In the genomic region with DNA sequence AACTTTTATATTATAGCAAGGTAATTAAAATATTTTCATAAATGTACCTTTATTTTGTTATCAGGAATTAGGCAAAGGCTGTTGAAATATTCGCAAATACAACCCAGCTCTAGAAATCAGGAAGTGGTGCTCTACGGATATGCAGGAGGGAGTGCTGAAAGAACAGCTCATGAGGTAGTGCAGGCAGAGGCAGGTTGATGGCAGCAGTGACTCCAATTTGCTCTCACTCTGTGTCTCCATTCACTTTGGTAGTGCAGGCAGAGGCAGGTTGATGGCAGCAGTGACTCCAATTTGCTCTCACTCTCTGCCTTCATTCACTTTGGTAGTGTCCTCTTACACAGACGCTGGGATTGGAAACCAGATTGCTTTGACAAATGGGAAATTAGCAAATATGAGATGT, we compare ENCODE assay signal across 17 cellular contexts.
DNase-seq lines count a peak whose midpoint lies in the region; ATAC-seq and TF ChIP-seq lines count a peak whose summit lies in the region.
"Had no signal": no experiment of that assay in that cellular context is flagged by ENCODE, and none has a peak within 500 bp of the region (broad histone marks: within the 10 kb centered on the region; RNA-seq: fewer than 3 reads in every experiment).

No MANE protein-coding gene starts in this region.

- peaks cover 12% of the 10 kb centered on the region for H3K9me3 Mint-ChIP-seq in stimulated activated effector memory CD8-positive, alpha-beta T cell treated with anti-CD3 and anti-CD28 coated beads, Interleukin-12 subunit alpha, Interleukin-12 subunit beta, amount 100 ng/mL, for 72 hours

- H3K27ac Mint-ChIP-seq in stimulated activated effector memory CD8-positive, alpha-beta T cell treated with anti-CD3 and anti-CD28 coated beads, Interleukin-12 subunit alpha, Interleukin-12 subunit beta, amount 100 ng/mL, for 72 hours: no peak overlapping the region
- H3K27ac Mint-ChIP-seq: activated naive CD4-positive, alpha-beta T cell treated with anti-CD3 and anti-CD28 coated beads, Interleukin-2, amount 50 U/mL, for 72 hours had no signal

- H3K4me3 ChIP-seq in BE2C (ENCODE audit: low read depth, low read length) (no peak overlapping the region), epithelial cell of proximal tubule (ENCODE audit: low read depth, low read length) (no peak overlapping the region), esophagus squamous epithelium (no peak overlapping the region)
- H3K4me3 ChIP-seq: BLaER1, cardiac muscle cell, K562, prostate gland, transverse colon had no signal

- no peak for ATAC-seq in stimulated activated effector memory CD8-positive, alpha-beta T cell treated with anti-CD3 and anti-CD28 coated beads, Interleukin-12 subunit alpha, Interleukin-12 subunit beta, amount 100 ng/mL, for 72 hours
- no peak for ATAC-seq in HG02759 (IDR thresholded peaks at IDR 0.05; ENCODE audit: unreplicated experiment)
- ATAC-seq: activated naive CD4-positive, alpha-beta T cell treated with anti-CD3 and anti-CD28 coated beads, Interleukin-2, amount 50 U/mL, for 72 hours; K562 had no signal

- no peak overlapping the region for H3K27ac ChIP-seq in esophagus squamous epithelium
- H3K27ac ChIP-seq: BLaER1, cardiac muscle cell, prostate gland, transverse colon had no signal

- H3K36me3 ChIP-seq in BE2C (no peaks in the 10 kb centered on the region), esophagus squamous epithelium (no peaks in the 10 kb centered on the region)
- H3K36me3 ChIP-seq: BLaER1, cardiac muscle cell, prostate gland, transverse colon had no signal

- H3K4me3 Mint-ChIP-seq in stimulated activated effector memory CD8-positive, alpha-beta T cell treated with anti-CD3 and anti-CD28 coated beads, Interleukin-12 subunit alpha, Interleukin-12 subunit beta, amount 100 ng/mL, for 72 hours: no peak overlapping the region

- H3K4me1 ChIP-seq in BE2C: no peaks in the 10 kb centered on the region
- H3K4me1 ChIP-seq in esophagus squamous epithelium: no peaks in the 10 kb centered on the region
- H3K4me1 ChIP-seq: BLaER1, prostate gland, transverse colon had no signal

- H3K27me3 ChIP-seq in BE2C: no peaks in the 10 kb centered on the region
- no peaks in the 10 kb centered on the region for H3K27me3 ChIP-seq in esophagus squamous epithelium
- H3K27me3 ChIP-seq: BLaER1, cardiac muscle cell, transverse colon had no signal

- H3K9me3 ChIP-seq in BE2C (no peaks in the 10 kb centered on the region), esophagus squamous epithelium (no peaks in the 10 kb centered on the region)
- H3K9me3 ChIP-seq: prostate gland, transverse colon had no signal

- no peak for TF ChIP-seq POLR2A in esophagus squamous epithelium (IDR thresholded peaks at IDR 0.05)

- no peaks in the 10 kb centered on the region for H3K36me3 Mint-ChIP-seq in stimulated activated effector memory CD8-positive, alpha-beta T cell treated with anti-CD3 and anti-CD28 coated beads, Interleukin-12 subunit alpha, Interleukin-12 subunit beta, amount 100 ng/mL, for 72 hours

- H3K4me1 Mint-ChIP-seq in stimulated activated effector memory CD8-positive, alpha-beta T cell treated with anti-CD3 and anti-CD28 coated beads, Interleukin-12 subunit alpha, Interleukin-12 subunit beta, amount 100 ng/mL, for 72 hours: no peaks in the 10 kb centered on the region

- DNase-seq in BE2C (no peak), HT1080 (ENCODE audit: low read depth) (peak; percentile 11), NCI-H69 (lab: John Stamatoyannopoulos, UW) (peak; percentile 54), epithelial cell of proximal tubule (ENCODE audit: low read depth) (no peak), esophagus squamous epithelium (lab: John Stamatoyannopoulos, UW) (no peak)
- DNase-seq in stimulated activated effector memory CD8-positive, alpha-beta T cell treated with anti-CD3 and anti-CD28 coated beads, Interleukin-12 subunit alpha, Interleukin-12 subunit beta, amount 100 ng/mL, for 72 hours (ENCODE audit: low spot score in 2 of 2): no peak
- DNase-seq in stimulated activated CD4-positive, alpha-beta T cell treated with anti-CD3 and anti-CD28 coated beads, Interleukin-4, amount 100 ng/mL, for 24 hours: no peak
- DNase-seq: NCI-H2171; stimulated activated CD4-positive, alpha-beta T cell treated with anti-CD3 and anti-CD28 coated beads, Interleukin-15, amount 100 ng/mL, for 24 hours; T-helper 1 cell; transverse colon had no signal

- intact Hi-C loops in esophagus squamous epithelium (cut with DNase I): no loop called here

- peak; percentile 23; the same call in 1 of the 2 replicates for TF ChIP-seq CTCF in BE2C (IDR thresholded peaks at IDR 0.05; ENCODE audit: low read depth, low read length)
- TF ChIP-seq CTCF in epithelial cell of proximal tubule (conservative IDR thresholded peaks at IDR 0.05; ENCODE audit: low read depth, low read length): peak; percentile 36
- TF ChIP-seq CTCF in esophagus squamous epithelium (IDR thresholded peaks at IDR 0.05): no peak

- WGBS in esophagus squamous epithelium, 2 donors: 31 to 43% methylated on average over 3 of the region's 3 CpGs

Comparison
In these comparisons a context has a peak if more than half of its experiments do, and no peak if none do; other contexts are left out.
1. DNase-seq: peak in HT1080 (single experiment) and NCI-H69 (single experiment); none in BE2C (single experiment), epithelial cell of proximal tubule (single experiment), stimulated activated effector memory CD8-positive, alpha-beta T cell treated with anti-CD3 and anti-CD28 coated beads, Interleukin-12 subunit alpha, Interleukin-12 subunit beta, amount 100 ng/mL, for 72 hours (0 of 2), stimulated activated CD4-positive, alpha-beta T cell treated with anti-CD3 and anti-CD28 coated beads, Interleukin-4, amount 100 ng/mL, for 24 hours (single experiment) and esophagus squamous epithelium (single experiment).
2. CTCF ChIP-seq: peak in BE2C (single experiment) and epithelial cell of proximal tubule (single experiment); none in esophagus squamous epithelium (0 of 6).